ENCODE assay signal across 1 cellular context in the genomic region with DNA sequence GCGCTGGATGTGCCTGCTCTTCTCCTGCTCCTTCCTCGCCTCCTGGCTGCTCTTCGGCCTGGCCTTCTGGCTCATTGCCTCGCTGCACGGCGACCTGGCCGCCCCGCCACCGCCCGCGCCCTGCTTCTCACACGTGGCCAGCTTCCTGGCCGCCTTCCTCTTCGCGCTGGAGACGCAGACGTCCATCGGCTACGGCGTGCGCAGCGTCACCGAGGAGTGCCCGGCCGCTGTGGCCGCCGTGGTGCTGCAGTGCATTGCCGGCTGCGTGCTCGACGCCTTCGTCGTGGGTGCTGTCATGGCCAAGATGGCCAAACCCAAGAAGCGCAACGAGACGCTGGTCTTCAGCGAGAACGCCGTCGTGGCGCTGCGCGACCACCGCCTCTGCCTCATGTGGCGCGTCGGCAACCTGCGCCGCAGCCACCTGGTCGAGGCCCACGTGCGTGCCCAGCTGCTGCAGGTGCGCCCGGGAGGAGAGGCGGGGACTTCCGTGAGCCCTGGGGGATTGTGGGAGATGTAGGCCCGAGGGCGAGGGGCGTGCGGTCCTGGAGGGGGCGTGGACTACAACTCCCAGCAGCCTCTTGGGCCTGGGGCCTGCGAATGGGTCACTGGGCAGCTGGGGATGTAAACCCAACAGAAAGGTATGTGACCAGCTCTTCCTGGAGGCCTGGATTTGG.
TF ChIP-seq lines count a peak whose summit lies in the region.

No MANE protein-coding gene starts in this region.

TF ChIP-seq in K562, 482 proteins besides CTCF, POLR2A, EP300 and RAD21 (continued from another document):
- TF ChIP-seq, protein P1, sequence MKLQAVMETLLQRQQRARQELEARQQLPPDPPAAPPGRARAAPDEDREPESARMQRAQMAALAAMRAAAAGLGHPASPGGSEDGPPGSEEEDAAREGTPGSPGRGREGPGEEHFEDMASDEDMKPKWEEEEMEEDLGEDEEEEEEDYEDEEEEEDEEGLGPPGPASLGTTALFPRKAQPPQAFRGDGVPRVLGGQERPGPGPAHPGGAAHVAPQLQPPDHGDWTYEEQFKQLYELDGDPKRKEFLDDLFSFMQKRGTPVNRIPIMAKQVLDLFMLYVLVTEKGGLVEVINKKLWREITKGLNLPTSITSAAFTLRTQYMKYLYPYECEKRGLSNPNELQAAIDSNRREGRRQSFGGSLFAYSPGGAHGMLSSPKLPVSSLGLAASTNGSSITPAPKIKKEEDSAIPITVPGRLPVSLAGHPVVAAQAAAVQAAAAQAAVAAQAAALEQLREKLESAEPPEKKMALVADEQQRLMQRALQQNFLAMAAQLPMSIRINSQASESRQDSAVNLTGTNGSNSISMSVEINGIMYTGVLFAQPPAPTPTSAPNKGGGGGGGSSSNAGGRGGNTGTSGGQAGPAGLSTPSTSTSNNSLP (IDR thresholded peaks at IDR 0.05; ENCODE audit: borderline replicate concordance, low read depth, low read length): no peak
- TF ChIP-seq SIX5 (IDR thresholded peaks at IDR 0.05; ENCODE audit: borderline replicate concordance in 1 of 2, insufficient read depth in 1 of 2, low read depth in 1 of 2, low read length in 2 of 2): peak; percentile 49 to 60; a peak in 2 of 4 replicates
- TF ChIP-seq, protein P2, sequence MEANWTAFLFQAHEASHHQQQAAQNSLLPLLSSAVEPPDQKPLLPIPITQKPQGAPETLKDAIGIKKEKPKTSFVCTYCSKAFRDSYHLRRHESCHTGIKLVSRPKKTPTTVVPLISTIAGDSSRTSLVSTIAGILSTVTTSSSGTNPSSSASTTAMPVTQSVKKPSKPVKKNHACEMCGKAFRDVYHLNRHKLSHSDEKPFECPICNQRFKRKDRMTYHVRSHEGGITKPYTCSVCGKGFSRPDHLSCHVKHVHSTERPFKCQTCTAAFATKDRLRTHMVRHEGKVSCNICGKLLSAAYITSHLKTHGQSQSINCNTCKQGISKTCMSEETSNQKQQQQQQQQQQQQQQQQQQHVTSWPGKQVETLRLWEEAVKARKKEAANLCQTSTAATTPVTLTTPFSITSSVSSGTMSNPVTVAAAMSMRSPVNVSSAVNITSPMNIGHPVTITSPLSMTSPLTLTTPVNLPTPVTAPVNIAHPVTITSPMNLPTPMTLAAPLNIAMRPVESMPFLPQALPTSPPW (CRISPR knock-in tag; IDR thresholded peaks at IDR 0.05): no peak
- TF ChIP-seq HMG20B (CRISPR knock-in tag; IDR thresholded peaks at IDR 0.05): no peak
- TF ChIP-seq ZNF24 (IDR thresholded peaks at IDR 0.05): no peak
- no peak for TF ChIP-seq IRF2 (CRISPR knock-in tag; IDR thresholded peaks at IDR 0.05)
- TF ChIP-seq ZNF785 (CRISPR knock-in tag; IDR thresholded peaks at IDR 0.05): no peak
- TF ChIP-seq, protein P3, sequence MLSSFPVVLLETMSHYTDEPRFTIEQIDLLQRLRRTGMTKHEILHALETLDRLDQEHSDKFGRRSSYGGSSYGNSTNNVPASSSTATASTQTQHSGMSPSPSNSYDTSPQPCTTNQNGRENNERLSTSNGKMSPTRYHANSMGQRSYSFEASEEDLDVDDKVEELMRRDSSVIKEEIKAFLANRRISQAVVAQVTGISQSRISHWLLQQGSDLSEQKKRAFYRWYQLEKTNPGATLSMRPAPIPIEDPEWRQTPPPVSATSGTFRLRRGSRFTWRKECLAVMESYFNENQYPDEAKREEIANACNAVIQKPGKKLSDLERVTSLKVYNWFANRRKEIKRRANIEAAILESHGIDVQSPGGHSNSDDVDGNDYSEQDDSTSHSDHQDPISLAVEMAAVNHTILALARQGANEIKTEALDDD (IDR thresholded peaks at IDR 0.05): no peak
- peak; percentile 46; the same call in 1 of the 2 replicates for TF ChIP-seq ZFX (CRISPR knock-in tag; IDR thresholded peaks at IDR 0.05)
